7 cellular contexts compared by ENCODE assay signal in the genomic region with DNA sequence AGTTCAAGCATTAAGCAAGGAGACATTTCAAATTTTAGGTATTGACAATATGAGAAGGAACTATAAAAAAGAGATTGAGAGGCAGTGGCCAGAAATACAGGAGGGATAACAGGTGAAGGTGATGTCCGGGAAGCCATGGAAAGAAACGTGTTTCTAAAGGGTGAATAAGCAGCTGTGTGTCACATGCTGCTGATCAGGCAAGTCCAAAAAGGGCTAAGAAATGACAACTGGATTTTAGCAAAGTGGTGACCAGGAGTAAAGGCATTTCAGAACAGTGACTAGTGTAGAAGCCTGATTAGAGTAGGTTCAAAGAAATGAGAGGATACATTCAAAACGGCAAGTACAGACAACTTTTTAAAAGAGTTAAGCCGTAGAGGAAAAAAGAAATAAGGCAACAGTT.
"Had no signal": no experiment of that assay in that cellular context is flagged by ENCODE, and none has a peak within 500 bp of the region (broad histone marks: within the 10 kb centered on the region; RNA-seq: fewer than 3 reads in every experiment).

No MANE protein-coding gene starts in this region.

- ATAC-seq: HCT116 had no signal

- H3K27ac ChIP-seq: GM23248 had no signal

- H3K9me3 ChIP-seq: HAP-1 had no signal

- H3K36me3 ChIP-seq: HAP-1 had no signal

- H3K9ac ChIP-seq: GM23248 had no signal

- H3K4me1 ChIP-seq: HAP-1 had no signal

- DNase-seq: GM23248, GOT3, H7, HFFc6, KBM-7 had no signal

- H3K4me3 ChIP-seq: GM23248, HAP-1 had no signal

- H2AFZ ChIP-seq: GM23248 had no signal
